23 cellular contexts compared by ENCODE assay signal in the genomic region with DNA sequence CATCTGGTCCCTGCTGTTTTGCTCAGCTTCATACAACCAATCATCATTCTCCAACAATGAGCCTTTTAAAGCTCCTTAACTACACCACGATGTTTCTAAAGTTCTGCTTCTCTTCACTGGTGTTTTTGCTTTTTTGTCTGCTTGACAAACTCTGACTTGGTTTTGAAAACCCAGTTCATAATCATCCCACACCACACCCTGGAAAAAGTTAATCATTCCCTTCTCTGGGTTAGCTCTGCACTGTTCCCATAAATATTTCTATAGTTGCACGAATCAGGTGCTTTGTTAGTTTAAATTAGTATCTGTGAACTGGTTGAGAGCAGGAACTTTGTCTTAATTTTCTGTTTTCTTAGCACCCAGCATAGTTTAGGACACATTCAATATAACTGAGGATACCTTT.
"Had no signal": no experiment of that assay in that cellular context is flagged by ENCODE, and none has a peak within 500 bp of the region (broad histone marks: within the 10 kb centered on the region; RNA-seq: fewer than 3 reads in every experiment).

No MANE protein-coding gene starts in this region.

- H3K4me1 Mint-ChIP-seq: activated naive CD4-positive, alpha-beta T cell treated with anti-CD3 and anti-CD28 coated beads, Interleukin-2, amount 50 U/mL, for 24 hours had no signal

- H3K27ac Mint-ChIP-seq: activated naive CD4-positive, alpha-beta T cell treated with anti-CD3 and anti-CD28 coated beads, Interleukin-2, amount 50 U/mL, for 24 hours; effector memory CD8-positive, alpha-beta T cell; naive thymus-derived CD4-positive, alpha-beta T cell; neural progenitor cell; stimulated activated naive B cell treated with anti-CD40 and anti-IgM and Interleukin-4, amounts not matched to agents 10 μg/mL and 1 μg/mL and 100 μg/mL, for 72 hours had no signal

- H3K27me3 Mint-ChIP-seq: stimulated activated naive B cell treated with anti-CD40 and anti-IgM and Interleukin-4, amounts not matched to agents 10 μg/mL and 1 μg/mL and 100 μg/mL, for 72 hours had no signal

- DNase-seq: activated CD4-positive, CD25-positive, alpha-beta regulatory T cell treated with anti-CD3 and anti-CD28 coated beads, Interleukin-2, amount 50 U/mL, for 72 hours; activated gamma-delta T cell treated with Interleukin-2 at 50 U/mL for 16 hours; activated T-cell treated with anti-CD3 and anti-CD28 coated beads, Interleukin-2, amount 50 U/mL, for 1 hour; aorta; brain microvascular endothelial cell; caudate nucleus; dorsolateral prefrontal cortex; effector memory CD8-positive, alpha-beta T cell; gastrocnemius medialis; heart left ventricle; islet precursor cell; lower lobe of right lung; mesendoderm; naive thymus-derived CD4-positive, alpha-beta T cell; ovary; right cardiac atrium; SK-N-SH; stimulated activated CD4-positive, alpha-beta T cell treated with anti-CD3 and anti-CD28 coated beads, Interleukin-2, amount 100 ng/mL, for 24 hours; stimulated activated naive B cell treated with anti-CD40 and anti-IgM and Interleukin-4, amounts not matched to agents 10 μg/mL and 1 μg/mL and 100 μg/mL, for 72 hours; upper lobe of left lung had no signal

- H3K9me3 Mint-ChIP-seq: activated naive CD4-positive, alpha-beta T cell treated with anti-CD3 and anti-CD28 coated beads, Interleukin-2, amount 50 U/mL, for 24 hours; naive thymus-derived CD4-positive, alpha-beta T cell; neural progenitor cell; stimulated activated naive B cell treated with anti-CD40 and anti-IgM and Interleukin-4, amounts not matched to agents 10 μg/mL and 1 μg/mL and 100 μg/mL, for 72 hours had no signal

- ATAC-seq: effector memory CD8-positive, alpha-beta T cell; esophagus mucosa; gastrocnemius medialis; lower lobe of right lung; naive thymus-derived CD4-positive, alpha-beta T cell; stimulated activated naive B cell treated with anti-CD40 and anti-IgM and Interleukin-4, amounts not matched to agents 10 μg/mL and 1 μg/mL and 100 μg/mL, for 72 hours had no signal

- H3K36me3 Mint-ChIP-seq: activated naive CD4-positive, alpha-beta T cell treated with anti-CD3 and anti-CD28 coated beads, Interleukin-2, amount 50 U/mL, for 24 hours; naive thymus-derived CD4-positive, alpha-beta T cell; neural progenitor cell; stimulated activated naive B cell treated with anti-CD40 and anti-IgM and Interleukin-4, amounts not matched to agents 10 μg/mL and 1 μg/mL and 100 μg/mL, for 72 hours had no signal

- H3K4me3 Mint-ChIP-seq: activated naive CD4-positive, alpha-beta T cell treated with anti-CD3 and anti-CD28 coated beads, Interleukin-2, amount 50 U/mL, for 24 hours; effector memory CD8-positive, alpha-beta T cell; naive thymus-derived CD4-positive, alpha-beta T cell; neural progenitor cell; stimulated activated naive B cell treated with anti-CD40 and anti-IgM and Interleukin-4, amounts not matched to agents 10 μg/mL and 1 μg/mL and 100 μg/mL, for 72 hours had no signal
